Comparison of ENCODE assay signal across 8 cellular contexts in the genomic region with DNA sequence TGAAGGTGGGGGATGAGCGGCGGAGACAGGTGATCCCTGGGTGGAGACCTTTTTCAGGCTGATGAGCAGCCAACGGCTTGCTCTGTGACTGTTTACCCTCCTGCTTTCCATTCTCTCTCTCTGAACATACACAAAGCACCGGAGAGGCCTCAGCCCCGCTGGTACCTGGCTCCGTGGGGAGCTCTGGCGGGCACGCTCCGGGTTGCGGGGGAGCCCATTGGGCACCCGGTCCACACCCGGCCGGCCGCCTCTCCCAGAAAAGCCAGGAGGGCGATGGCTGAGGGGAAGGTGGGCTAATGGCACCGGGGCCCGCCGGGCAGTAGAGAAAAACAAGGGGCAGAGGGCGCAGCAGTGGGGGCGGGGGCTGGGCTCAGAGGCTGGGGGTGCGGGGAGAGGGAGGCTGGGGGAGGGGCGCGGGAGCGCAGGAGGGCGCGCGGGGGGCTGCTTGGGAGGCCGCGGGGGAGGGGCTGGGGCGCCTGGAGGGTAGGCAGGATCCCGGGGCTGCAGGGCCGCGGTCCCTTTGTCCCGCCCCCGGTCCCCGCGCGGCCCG. TPM values are rescaled to one million over a fixed set of nuclear protein-coding genes. Genes with fewer than 3 reads are reported as not detected.
DNase-seq lines count a peak whose midpoint lies in the region; ATAC-seq, FAIRE-seq and TF ChIP-seq lines count a peak whose summit lies in the region.

No MANE protein-coding gene starts in this region.

- H3K9me2 ChIP-seq in Loucy (replicated peaks; ENCODE audit: low read depth, low read length) = no peaks in the 10 kb centered on the region

- H3K4me1 ChIP-seq in Loucy (ENCODE audit: insufficient read depth, low read length, poor library complexity, severe bottlenecking) (peaks cover 25% of the 10 kb centered on the region), astrocyte (ENCODE audit: insufficient read depth, low read length) (peaks cover 13% of the 10 kb centered on the region)

- H3K4me3 ChIP-seq in Loucy (ENCODE audit: low read length, poor library complexity, severe bottlenecking) (peak overlapping the region; percentile 96), astrocyte (ENCODE audit: insufficient read depth, low read depth, low read length) (peak overlapping the region; percentile 75)

- H3K4me2 ChIP-seq in Loucy (ENCODE audit: low read depth, low read length, poor library complexity, severe bottlenecking) (peak overlapping the region; percentile 92), astrocyte (ENCODE audit: low read length) (peak overlapping the region; percentile 85)

- no peaks in the 10 kb centered on the region for H3K9me3 ChIP-seq in Loucy (ENCODE audit: insufficient read depth, low read depth, low read length)
- no peaks in the 10 kb centered on the region for H3K9me3 ChIP-seq in astrocyte (ENCODE audit: insufficient read depth, low read depth, low read length)

- H3K27me3 ChIP-seq in Loucy (ENCODE audit: insufficient read depth, low read length, poor library complexity, severe bottlenecking) (no peaks in the 10 kb centered on the region), astrocyte (ENCODE audit: insufficient read depth, low read length) (no peaks in the 10 kb centered on the region)

- TF ChIP-seq CTCF in Loucy (conservative IDR thresholded peaks at IDR 0.05; ENCODE audit: low read length) (no peak), astrocyte (IDR thresholded peaks at IDR 0.05; ENCODE audit: insufficient read depth, low read depth, low read length) (no peak)

- H3K4me1 Mint-ChIP-seq in activated CD8-positive, alpha-beta memory T cell treated with anti-CD3 and anti-CD28 coated beads, Interleukin-2, amount 10 ng/mL, durations not matched to agents 7 days and 5 days = peaks cover 46% of the 10 kb centered on the region
- peaks cover 6% of the 10 kb centered on the region for H3K4me1 Mint-ChIP-seq in astrocyte (ENCODE audit: low read depth, unreplicated experiment)

- peak overlapping the region; percentile 85 for H3K27ac Mint-ChIP-seq in activated CD8-positive, alpha-beta memory T cell treated with anti-CD3 and anti-CD28 coated beads, Interleukin-2, amount 10 ng/mL, durations not matched to agents 7 days and 5 days
- H3K27ac Mint-ChIP-seq in astrocyte (ENCODE audit: unreplicated experiment) = peak overlapping the region; percentile 67

- 0 out of 2 replicates have a peak overlapping the region, but pooled peaks have one; percentile 70 for H2AFZ ChIP-seq in Loucy (ENCODE audit: low read length)
- peak overlapping the region; percentile 64 for H2AFZ ChIP-seq in astrocyte (ENCODE audit: low read depth, low read length)

- H3K9ac ChIP-seq in Loucy (ENCODE audit: low read depth, low read length, poor library complexity, severe bottlenecking) (peak overlapping the region; percentile 95), astrocyte (ENCODE audit: low read length) (peak overlapping the region; percentile 85)

- peaks cover 24% of the 10 kb centered on the region for H3K36me3 Mint-ChIP-seq in activated CD8-positive, alpha-beta memory T cell treated with anti-CD3 and anti-CD28 coated beads, Interleukin-2, amount 10 ng/mL, durations not matched to agents 7 days and 5 days
- H3K36me3 Mint-ChIP-seq in astrocyte (ENCODE audit: low read depth, unreplicated experiment) = peaks cover 3% of the 10 kb centered on the region

- H4K20me1 ChIP-seq in Loucy (ENCODE audit: insufficient read depth, low read length, poor library complexity, severe bottlenecking) (peaks cover 30% of the 10 kb centered on the region), astrocyte (ENCODE audit: insufficient read depth, low read length) (peaks cover 23% of the 10 kb centered on the region)

- H3K4me3 Mint-ChIP-seq in activated CD8-positive, alpha-beta memory T cell treated with anti-CD3 and anti-CD28 coated beads, Interleukin-2, amount 10 ng/mL, durations not matched to agents 7 days and 5 days = peak overlapping the region; percentile 95
- peak overlapping the region; percentile 91 for H3K4me3 Mint-ChIP-seq in astrocyte (ENCODE audit: unreplicated experiment)

- H3K36me3 ChIP-seq in Loucy (ENCODE audit: insufficient read depth, low read length) (peaks cover 20% of the 10 kb centered on the region), astrocyte (ENCODE audit: insufficient read depth, low read length) (peaks cover 19% of the 10 kb centered on the region)

- CTCF ChIA-PET in activated CD8-positive, alpha-beta memory T cell treated with anti-CD3 and anti-CD28 coated beads, Interleukin-2, amount 10 ng/mL, durations not matched to agents 7 days and 5 days (lab: Charles Lee) = interaction anchor here (0.5 to 6.7 kb wide), 53 partner anchors 9 to 1025 kb away, joined by 3 to 154 read pairs (median 6); a partner anchor contains a TSS

- no peak for FAIRE-seq in astrocyte (lab: Jason Lieb, UNC)

- ATAC-seq in activated CD8-positive, alpha-beta memory T cell treated with anti-CD3 and anti-CD28 coated beads, Interleukin-2, amount 10 ng/mL, durations not matched to agents 7 days and 5 days = peak; percentile 6

- H3K79me2 ChIP-seq in Loucy (ENCODE audit: insufficient read depth, low read length) (peaks cover 54% of the 10 kb centered on the region), astrocyte (ENCODE audit: insufficient read depth, low read length) (peaks cover 30% of the 10 kb centered on the region)

- H3K27ac ChIP-seq in astrocyte (ENCODE audit: low read depth, low read length) = no peak overlapping the region

- no peaks in the 10 kb centered on the region for H3K9me3 Mint-ChIP-seq in activated CD8-positive, alpha-beta memory T cell treated with anti-CD3 and anti-CD28 coated beads, Interleukin-2, amount 10 ng/mL, durations not matched to agents 7 days and 5 days (ENCODE audit: low read depth)
- H3K9me3 Mint-ChIP-seq in astrocyte (ENCODE audit: unreplicated experiment) = no peaks in the 10 kb centered on the region

- DNase-seq in activated CD8-positive, alpha-beta memory T cell treated with anti-CD3 and anti-CD28 coated beads, Interleukin-2, amount 10 ng/mL, durations not matched to agents 7 days and 5 days = no peak
- DNase-seq in activated CD8-positive, alpha-beta memory T cell treated with anti-CD3 and anti-CD28 coated beads, Interleukin-2, amount 50 U/mL, for 4 hours = no peak
- DNase-seq in astrocyte (ENCODE audit: low read depth) (no peak), iPS-NIHi11 (ENCODE audit: low spot score) (peak; percentile 80), epidermal melanocyte (ENCODE audit: insufficient read length, low spot score) (no peak), SKM-1 treated with dmso at 0.1 percent for 144 hours (lab: John Stamatoyannopoulos, UW; ENCODE audit: unreplicated experiment) (no peak)
- DNase-seq in stimulated activated CD8-positive, alpha-beta memory T cell treated with anti-CD3 and anti-CD28 coated beads, Interleukin-15, amount 100 ng/mL, for 24 hours (ENCODE audit: low read depth) = peak; percentile 24

- H3K27me3 Mint-ChIP-seq in activated CD8-positive, alpha-beta memory T cell treated with anti-CD3 and anti-CD28 coated beads, Interleukin-2, amount 10 ng/mL, durations not matched to agents 7 days and 5 days = no peaks in the 10 kb centered on the region
- H3K27me3 Mint-ChIP-seq in astrocyte (ENCODE audit: low read depth, unreplicated experiment) = no peaks in the 10 kb centered on the region

- no peaks in the 10 kb centered on the region for H3F3A ChIP-seq in Loucy (ENCODE audit: low read depth)

RNA-seq across cellular contexts. Expression of a gene that starts 0.4 kb away (rescaled TPM):
- 100 to 1,000 TPM; 147 to 150 TPM for total RNA-seq in activated CD8-positive, alpha-beta memory T cell treated with anti-CD3 and anti-CD28 coated beads, Interleukin-2, amount 10 ng/mL, durations not matched to agents 7 days and 5 days
- 57.5 and 57.6 TPM in 2 replicates for total RNA-seq in astrocyte

RNA-seq across cellular contexts. Expression of a gene that starts 30.7 kb away (rescaled TPM):
- 1,000 to 10,000 TPM; 1,307 to 1,412 TPM for total RNA-seq in activated CD8-positive, alpha-beta memory T cell treated with anti-CD3 and anti-CD28 coated beads, Interleukin-2, amount 10 ng/mL, durations not matched to agents 7 days and 5 days
- total RNA-seq in astrocyte = 2,485 and 2,685 TPM in 2 replicates

RNA-seq across cellular contexts. Expression of a gene that starts 32.9 kb away (rescaled TPM):
- 10 to 100 TPM; 28.2 to 34.2 TPM for total RNA-seq in activated CD8-positive, alpha-beta memory T cell treated with anti-CD3 and anti-CD28 coated beads, Interleukin-2, amount 10 ng/mL, durations not matched to agents 7 days and 5 days
- total RNA-seq in astrocyte = 85.8 and 85.9 TPM in 2 replicates

RNA-seq across cellular contexts. Expression of a gene that starts 35.3 kb away (rescaled TPM):
- total RNA-seq in activated CD8-positive, alpha-beta memory T cell treated with anti-CD3 and anti-CD28 coated beads, Interleukin-2, amount 10 ng/mL, durations not matched to agents 7 days and 5 days = 10 to 100 TPM; 62.8 to 80.6 TPM
- 29.1 and 29.9 TPM in 2 replicates for total RNA-seq in astrocyte

RNA-seq across cellular contexts. Expression of a gene that starts 36.5 kb away (rescaled TPM):
- total RNA-seq in activated CD8-positive, alpha-beta memory T cell treated with anti-CD3 and anti-CD28 coated beads, Interleukin-2, amount 10 ng/mL, durations not matched to agents 7 days and 5 days = 10 to 100 TPM; 67.6 to 85.2 TPM
- 110 and 118 TPM in 2 replicates for total RNA-seq in astrocyte

Comparison
In these comparisons a context has a peak if more than half of its experiments do, and no peak if none do; other contexts are left out.
1. DNase-seq: peak in iPS-NIHi11 (single experiment) and stimulated activated CD8-positive, alpha-beta memory T cell treated with anti-CD3 and anti-CD28 coated beads, Interleukin-15, amount 100 ng/mL, for 24 hours (single experiment); none in activated CD8-positive, alpha-beta memory T cell treated with anti-CD3 and anti-CD28 coated beads, Interleukin-2, amount 10 ng/mL, durations not matched to agents 7 days and 5 days (single experiment), activated CD8-positive, alpha-beta memory T cell treated with anti-CD3 and anti-CD28 coated beads, Interleukin-2, amount 50 U/mL, for 4 hours (single experiment), astrocyte (single experiment), epidermal melanocyte (single experiment) and SKM-1 treated with dmso at 0.1 percent for 144 hours (single experiment).